ENCODE assay signal across 8 cellular contexts in the genomic region with DNA sequence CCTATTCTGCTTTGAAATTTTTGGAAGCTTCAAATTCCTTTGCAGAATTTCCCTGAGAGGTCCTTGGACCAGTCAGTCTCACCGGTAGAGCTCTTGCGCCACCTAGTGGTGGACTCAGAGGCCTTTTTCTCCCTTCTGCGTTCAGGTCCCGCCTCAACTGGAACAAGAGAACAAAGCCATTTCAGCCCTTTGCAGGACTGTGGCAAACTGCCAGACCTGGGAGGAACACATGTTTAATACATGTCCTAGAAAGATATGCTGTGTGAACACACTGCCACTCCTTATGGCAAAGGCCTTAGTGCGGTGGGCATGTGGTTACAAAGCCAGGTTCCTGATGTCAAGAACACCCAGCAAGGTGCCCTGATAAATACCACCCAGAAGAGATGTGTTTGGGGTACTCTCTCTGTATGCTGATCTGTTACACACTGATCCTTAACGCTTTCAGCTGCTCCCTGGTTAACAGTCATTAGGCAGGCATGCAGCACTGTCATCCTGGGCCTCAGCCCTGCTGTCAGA.
DNase-seq lines count a peak whose midpoint lies in the region; ATAC-seq, FAIRE-seq and TF ChIP-seq lines count a peak whose summit lies in the region.

No MANE protein-coding gene starts in this region.

- TF ChIP-seq RAD21 in HepG2 (CRISPR knock-in tag; IDR thresholded peaks at IDR 0.05), result peak; percentile 60

- TF ChIP-seq CTCF in GM13977 (IDR thresholded peaks at IDR 0.05; ENCODE audit: extremely low read depth, insufficient read depth, missing control alignments) (peak; percentile 89), HepG2 (CRISPR knock-in tag; IDR thresholded peaks at IDR 0.05) (peak; percentile 84)

- no peaks in the 10 kb centered on the region for H3K9me3 ChIP-seq in HepG2 (ENCODE audit: low read length)

- H2AFZ ChIP-seq in HepG2 (ENCODE audit: low read length), result no peak overlapping the region

- BruUV-seq in HepG2 (replicated peaks; lab: Mats Ljungman, UMichigan), result no TSS peak

- H3K36me3 ChIP-seq in HepG2 (replicated peaks in 1 of 2; ENCODE audit: control insufficient read depth in 1 of 2, insufficient read depth in 2 of 2, low read length in 2 of 2), result no peaks in the 10 kb centered on the region

- no peak overlapping the region for H3K4me3 ChIP-seq in HepG2 (replicated peaks in 1 of 3; ENCODE audit: insufficient read depth in 1 of 3, low read depth in 2 of 3, low read length in 3 of 3)

- CTCF ChIA-PET in HepG2 (lab: Yijun Ruan, JAX; ENCODE audit: low intra/inter-chr PET ratio, low total read pairs), result no interaction called here

- no peak overlapping the region for H3K27ac ChIP-seq in HepG2 (ENCODE audit: extremely low read length, insufficient read depth, low read length)

- no peak overlapping the region for H3K9ac ChIP-seq in HepG2 (ENCODE audit: insufficient read depth, low read depth, low read length)

- H3K4me2 ChIP-seq in HepG2 (ENCODE audit: low read depth, low read length), result no peak overlapping the region

- TF ChIP-seq EP300 in HepG2 (IDR thresholded peaks at IDR 0.05; ENCODE audit: low read depth in 2 of 2, low read length in 2 of 2), result no peak
- TF ChIP-seq EP300 in HepG2 (CRISPR knock-in tag; IDR thresholded peaks at IDR 0.05; ENCODE audit: borderline replicate concordance), result no peak

- no peaks in the 10 kb centered on the region for H4K20me1 ChIP-seq in HepG2 (ENCODE audit: insufficient read depth, low read length)

- FAIRE-seq in A204.1 (lab: Jason Lieb, UNC) (peak; percentile 70), HepG2 (lab: Jason Lieb, UNC) (peak; percentile 80)

- peak; percentile 72 for ATAC-seq in HG03095 (IDR thresholded peaks at IDR 0.05; ENCODE audit: unreplicated experiment)
- peak; percentile 94 for ATAC-seq in HepG2

- POLR2A ChIA-PET in HepG2 (lab: Yijun Ruan, JAX), result no interaction called here

- TF ChIP-seq POLR2A in HepG2 (IDR thresholded peaks at IDR 0.05; ENCODE audit: insufficient read depth in 1 of 2, low read depth in 2 of 2, low read length in 2 of 2), result no peak

- DNase-seq in GM13977 (ENCODE audit: low spot score) (peak; percentile 73), NCI-H345 treated with DMSO at 0.1 percent for 48 hours (lab: John Stamatoyannopoulos, UW; ENCODE audit: unreplicated experiment) (peak; percentile 77), cerebellum (ENCODE audit: low spot score) (peak; percentile 86), HepG2 (ENCODE audit: low spot score) (peak; percentile 55)
- peak; percentile 43 for DNase-seq in activated CD4-positive, alpha-beta T cell treated with anti-CD3 and anti-CD28 coated beads for 1 hour
- peak; percentile 20 to 58 (median 39) for DNase-seq in stimulated activated CD4-positive, alpha-beta T cell treated with anti-CD3 and anti-CD28 coated beads, TNF-alpha, amount 100 ng/mL, for 1 hour (ENCODE audit: low read depth in 3 of 3, low spot score in 1 of 3)

- WGBS in HepG2 (ENCODE audit: low lambda C conversion rate), result 4% methylated on average over 4 of the region's 6 CpGs

- in situ Hi-C loops in GM13977 (cut with MboI; ENCODE audit: low pct_unique_long_range_greater_than_20kb, low sequenced_read_pairs, unreplicated experiment) (loop anchor here (10.0 to 25.0 kb wide), 2 partner anchors 162 to 860 kb away; no protein-coding TSS in a partner anchor), HepG2 (cut with HindIII; ENCODE audit: extremely low pct_ligation_motif_present, low pct_unique_long_range_greater_than_20kb) (loop anchor here (10.0 to 25.0 kb wide), 2 partner anchors 162 to 635 kb away; a partner anchor contains a TSS)

- peaks cover 0 to 14% of the 10 kb centered on the region in 2 experiments; a peak in 2 of 5 replicates for H3K27me3 ChIP-seq in HepG2 (ENCODE audit: control insufficient read depth in 1 of 2, insufficient read depth in 2 of 2, low read length in 2 of 2)

- intact Hi-C loops in HepG2 (cut with micrococcal nuclease; ENCODE audit: unreplicated experiment), result loop anchor here (1.0 to 5.0 kb wide), 4 partner anchors 165 to 867 kb away; no protein-coding TSS in a partner anchor

- no peaks in the 10 kb centered on the region for H3K4me1 ChIP-seq in HepG2 (ENCODE audit: insufficient read depth, low read length)

- H3K79me2 ChIP-seq in HepG2 (ENCODE audit: insufficient read depth, low read length), result no peaks in the 10 kb centered on the region

TF ChIP-seq in HepG2, 621 proteins besides CTCF, POLR2A, EP300 and RAD21:
- TF ChIP-seq, protein P1, sequence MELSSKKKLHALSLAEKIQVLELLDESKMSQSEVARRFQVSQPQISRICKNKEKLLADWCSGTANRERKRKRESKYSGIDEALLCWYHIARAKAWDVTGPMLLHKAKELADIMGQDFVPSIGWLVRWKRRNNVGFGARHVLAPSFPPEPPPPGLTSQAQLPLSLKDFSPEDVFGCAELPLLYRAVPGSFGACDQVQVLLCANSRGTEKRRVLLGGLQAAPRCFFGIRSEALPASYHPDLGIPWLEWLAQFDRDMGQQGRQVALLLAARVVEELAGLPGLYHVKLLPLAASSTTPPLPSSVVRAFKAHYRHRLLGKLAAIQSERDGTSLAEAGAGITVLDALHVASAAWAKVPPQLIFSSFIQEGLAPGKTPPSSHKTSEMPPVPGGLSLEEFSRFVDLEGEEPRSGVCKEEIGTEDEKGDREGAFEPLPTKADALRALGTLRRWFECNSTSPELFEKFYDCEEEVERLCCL (CRISPR knock-in tag; IDR thresholded peaks at IDR 0.05; ENCODE audit: borderline replicate concordance), result no peak
- peak; percentile 78 for TF ChIP-seq SMC3 (IDR thresholded peaks at IDR 0.05; ENCODE audit: low read length)
- TF ChIP-seq XRCC5 (optimal IDR thresholded peaks at IDR 0.05; ENCODE audit: low read length), result peak; percentile 56
- peak; percentile 88 for TF ChIP-seq STAG1 (CRISPR knock-in tag; IDR thresholded peaks at IDR 0.05)
- TF ChIP-seq, protein P2, sequence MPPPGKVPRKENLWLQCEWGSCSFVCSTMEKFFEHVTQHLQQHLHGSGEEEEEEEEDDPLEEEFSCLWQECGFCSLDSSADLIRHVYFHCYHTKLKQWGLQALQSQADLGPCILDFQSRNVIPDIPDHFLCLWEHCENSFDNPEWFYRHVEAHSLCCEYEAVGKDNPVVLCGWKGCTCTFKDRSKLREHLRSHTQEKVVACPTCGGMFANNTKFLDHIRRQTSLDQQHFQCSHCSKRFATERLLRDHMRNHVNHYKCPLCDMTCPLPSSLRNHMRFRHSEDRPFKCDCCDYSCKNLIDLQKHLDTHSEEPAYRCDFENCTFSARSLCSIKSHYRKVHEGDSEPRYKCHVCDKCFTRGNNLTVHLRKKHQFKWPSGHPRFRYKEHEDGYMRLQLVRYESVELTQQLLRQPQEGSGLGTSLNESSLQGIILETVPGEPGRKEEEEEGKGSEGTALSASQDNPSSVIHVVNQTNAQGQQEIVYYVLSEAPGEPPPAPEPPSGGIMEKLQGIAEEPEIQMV (CRISPR knock-in tag; IDR thresholded peaks at IDR 0.05; ENCODE audit: low read depth), result no peak
